1 cellular context compared by ENCODE assay signal in genomic region chr6:16741112-16742016, GRCh38.
TF ChIP-seq lines count a peak whose summit lies in the region.

No MANE protein-coding gene starts in this region.

TF ChIP-seq in SK-N-SH, 30 proteins besides CTCF, POLR2A, EP300 and RAD21 (continued from another document):
- TF ChIP-seq TEAD4 (IDR thresholded peaks at IDR 0.05; ENCODE audit: borderline replicate concordance, insufficient read depth) (peak; percentile 94), JUND (IDR thresholded peaks at IDR 0.05) (peak; percentile 92), USF2 (IDR thresholded peaks at IDR 0.05; ENCODE audit: borderline replicate concordance, low read depth, low read length) (no peak), ZBTB33 (IDR thresholded peaks at IDR 0.05; ENCODE audit: borderline replicate concordance, low read depth) (no peak), YY1 (IDR thresholded peaks at IDR 0.05; ENCODE audit: low read depth) (no peak), GABPA (IDR thresholded peaks at IDR 0.05; ENCODE audit: low read depth) (no peak), RFX5 (IDR thresholded peaks at IDR 0.05; ENCODE audit: low read length) (no peak), REST (IDR thresholded peaks at IDR 0.05; ENCODE audit: low read depth, low read length) (0 out of 2 replicates have a peak, but pooled peaks have one; percentile 32)
